ENCODE assay signal across 8 cellular contexts in genomic region chr5:320524-321232, GRCh38. TPM values are rescaled to one million over a fixed set of nuclear protein-coding genes. Genes with fewer than 3 reads are reported as not detected.
DNase-seq lines count a peak whose midpoint lies in the region; ATAC-seq and TF ChIP-seq lines count a peak whose summit lies in the region.

No MANE protein-coding gene starts in this region.

- peaks cover 11% of the 10 kb centered on the region for H3K36me3 ChIP-seq in lower lobe of right lung

- no peak overlapping the region for H3K27ac Mint-ChIP-seq in stimulated activated naive CD8-positive, alpha-beta T cell treated with anti-CD3 and anti-CD28 coated beads, Interleukin-15, Interleukin-2, amounts not matched to agents 100 ng/mL and 50 ng/mL, for 24 hours
- H3K27ac Mint-ChIP-seq in activated naive CD4-positive, alpha-beta T cell treated with anti-CD3 and anti-CD28 coated beads, Interleukin-2, amount 50 U/mL, for 72 hours: peak overlapping the region; percentile 36 to 83

- H3K27me3 ChIP-seq in lower lobe of right lung (ENCODE audit: low read depth): peaks cover 29% of the 10 kb centered on the region

- intact Hi-C loops in lower lobe of right lung (cut with DNase I): no loop called here

- ATAC-seq in stimulated activated naive CD8-positive, alpha-beta T cell treated with anti-CD3 and anti-CD28 coated beads, Interleukin-15, Interleukin-2, amounts not matched to agents 100 U/mL and 50 U/mL, for 24 hours: no peak
- peak in 1 of 2 donors; percentile 25 for ATAC-seq in activated naive CD4-positive, alpha-beta T cell treated with anti-CD3 and anti-CD28 coated beads, Interleukin-2, amount 50 U/mL, for 72 hours
- ATAC-seq in lower lobe of right lung: peak in 1 of 2 donors; percentile 1
- ATAC-seq in omental fat pad (ENCODE audit: low FRiP score): no peak
- no peak for ATAC-seq in HG03442 (IDR thresholded peaks at IDR 0.05; ENCODE audit: unreplicated experiment)

- peaks cover 14% of the 10 kb centered on the region for H3K27me3 Mint-ChIP-seq in stimulated activated naive CD8-positive, alpha-beta T cell treated with anti-CD3 and anti-CD28 coated beads, Interleukin-15, Interleukin-2, amounts not matched to agents 100 ng/mL and 50 ng/mL, for 24 hours

- DNase-seq in stimulated activated naive CD8-positive, alpha-beta T cell treated with anti-CD3 and anti-CD28 coated beads, Interleukin-15, Interleukin-2, amounts not matched to agents 100 U/mL and 50 U/mL, for 24 hours: no peak
- no peak for DNase-seq in activated naive CD4-positive, alpha-beta T cell treated with anti-CD3 and anti-CD28 coated beads, Interleukin-2, amount 50 U/mL, for 72 hours (ENCODE audit: low spot score in 2 of 2)
- DNase-seq in lower lobe of right lung (no peak), omental fat pad (ENCODE audit: low spot score) (no peak), NCI-H2171 treated with DMSO at 0.1 percent for 48 hours (lab: John Stamatoyannopoulos, UW) (no peak), NCI-H82 (lab: John Stamatoyannopoulos, UW) (no peak)

- TF ChIP-seq CTCF in lower lobe of right lung (IDR thresholded peaks at IDR 0.05) (no peak), omental fat pad (IDR thresholded peaks at IDR 0.05) (no peak)

- no peak overlapping the region for H3K27ac ChIP-seq in lower lobe of right lung

- peak overlapping the region; percentile 78 for H3K4me3 Mint-ChIP-seq in stimulated activated naive CD8-positive, alpha-beta T cell treated with anti-CD3 and anti-CD28 coated beads, Interleukin-15, Interleukin-2, amounts not matched to agents 100 ng/mL and 50 ng/mL, for 24 hours

- H3K4me3 ChIP-seq in lower lobe of right lung: peak overlapping the region; percentile 68

- H3K36me3 Mint-ChIP-seq in stimulated activated naive CD8-positive, alpha-beta T cell treated with anti-CD3 and anti-CD28 coated beads, Interleukin-15, Interleukin-2, amounts not matched to agents 100 ng/mL and 50 ng/mL, for 24 hours (ENCODE audit: low read depth): peaks cover 6% of the 10 kb centered on the region
- H3K36me3 Mint-ChIP-seq in activated naive CD4-positive, alpha-beta T cell treated with anti-CD3 and anti-CD28 coated beads, Interleukin-2, amount 50 U/mL, for 72 hours: peaks cover 5 to 17% of the 10 kb centered on the region in 2 donors

- H3K4me1 ChIP-seq in lower lobe of right lung: peaks cover 24% of the 10 kb centered on the region

- H3K9me3 ChIP-seq in lower lobe of right lung: no peaks in the 10 kb centered on the region

- peaks cover 31% of the 10 kb centered on the region for H3K4me1 Mint-ChIP-seq in stimulated activated naive CD8-positive, alpha-beta T cell treated with anti-CD3 and anti-CD28 coated beads, Interleukin-15, Interleukin-2, amounts not matched to agents 100 ng/mL and 50 ng/mL, for 24 hours (ENCODE audit: low read depth)

- H3K9me3 Mint-ChIP-seq in stimulated activated naive CD8-positive, alpha-beta T cell treated with anti-CD3 and anti-CD28 coated beads, Interleukin-15, Interleukin-2, amounts not matched to agents 100 ng/mL and 50 ng/mL, for 24 hours: no peaks in the 10 kb centered on the region
- H3K9me3 Mint-ChIP-seq in activated naive CD4-positive, alpha-beta T cell treated with anti-CD3 and anti-CD28 coated beads, Interleukin-2, amount 50 U/mL, for 72 hours: no peaks in the 10 kb centered on the region

RNA-seq across cellular contexts. Expression of gene AHRR, which starts 0.8 kb away (rescaled TPM):
- 10 to 100 TPM; 38.3 to 43.8 TPM for total RNA-seq in activated naive CD4-positive, alpha-beta T cell treated with anti-CD3 and anti-CD28 coated beads, Interleukin-2, amount 50 U/mL, for 72 hours
- total RNA-seq in lower lobe of right lung (8.4 TPM), omental fat pad (1 to 10 TPM in 2 of 4 donors, under 1 TPM in 2; 0.25 to 2.2 (median 1.6) TPM)

RNA-seq across cellular contexts. Expression of gene PDCD6, which starts 49.2 kb away (rescaled TPM):
- 10 to 100 TPM; 57.9 to 90.5 TPM for total RNA-seq in activated naive CD4-positive, alpha-beta T cell treated with anti-CD3 and anti-CD28 coated beads, Interleukin-2, amount 50 U/mL, for 72 hours
- total RNA-seq in lower lobe of right lung: 75.9 TPM
- 10 to 100 TPM; 69.0 to 92.2 (median 78.3) TPM for total RNA-seq in omental fat pad
